20 cellular contexts compared by ENCODE assay signal in the genomic region with DNA sequence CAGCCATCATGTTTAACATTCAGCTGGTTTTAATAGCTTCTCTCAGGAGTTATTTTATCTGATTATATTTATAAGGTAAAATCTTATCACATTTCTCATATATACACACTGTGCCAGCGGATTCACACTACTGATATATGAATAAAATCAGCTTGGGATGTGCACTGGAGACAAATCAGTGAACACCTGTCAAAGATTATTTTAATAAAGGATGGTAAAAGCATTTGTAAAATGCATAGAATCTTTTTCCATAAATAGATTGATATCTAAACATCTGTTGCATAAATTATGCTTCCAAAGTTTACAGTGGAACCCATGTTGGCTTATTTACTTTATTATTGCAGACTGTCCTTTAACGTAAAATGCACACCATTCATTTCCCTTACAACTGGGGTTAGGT.
DNase-seq lines count a peak whose midpoint lies in the region; FAIRE-seq and TF ChIP-seq lines count a peak whose summit lies in the region.
"Had no signal": no experiment of that assay in that cellular context is flagged by ENCODE, and none has a peak within 500 bp of the region (broad histone marks: within the 10 kb centered on the region; RNA-seq: fewer than 3 reads in every experiment).

No MANE protein-coding gene starts in this region.

- no peak for TF ChIP-seq CTCF in bronchial epithelial cell (IDR thresholded peaks at IDR 0.05; ENCODE audit: insufficient read depth, low read length, severe bottlenecking)

- peak; percentile 10 for DNase-seq in DMS 273 (lab: John Stamatoyannopoulos, UW; ENCODE audit: unreplicated experiment)
- no peak for DNase-seq in DMS 273 treated with DMSO at 0.1 percent for 48 hours (lab: John Stamatoyannopoulos, UW)
- DNase-seq in NCI-H2171 treated with DMSO at 0.1 percent for 48 hours (lab: John Stamatoyannopoulos, UW): peak; percentile 43
- no peak for DNase-seq in NCI-H2171 (lab: John Stamatoyannopoulos, UW)
- DNase-seq in bronchial epithelial cell (ENCODE audit: low read depth): no peak
- no peak for DNase-seq in NCI-H2196 treated with DMSO at 0.1 percent for 48 hours (lab: John Stamatoyannopoulos, UW; ENCODE audit: unreplicated experiment)
- DNase-seq: Caco-2; CD4-positive, CD25-positive, alpha-beta regulatory T cell; CD8-positive, alpha-beta T cell; DMS53; DMS79 treated with DMSO at 0.1 percent for 48 hours; GF-D8; GOT3; HFFc6 had no signal

- H3K4me3 ChIP-seq in bronchial epithelial cell (ENCODE audit: low read depth, low read length): no peak overlapping the region
- H3K4me3 ChIP-seq: BLaER1, HAP-1 had no signal

- H3K27me3 ChIP-seq in bronchial epithelial cell (ENCODE audit: control insufficient read depth, insufficient read depth, low read length): no peaks in the 10 kb centered on the region
- H3K27me3 ChIP-seq: BLaER1 had no signal

- peak; percentile 7 for FAIRE-seq in bronchial epithelial cell (lab: Jason Lieb, UNC)
- FAIRE-seq: A204.1, GM12891, GM18507, H54 had no signal

- H3K36me3 ChIP-seq in bronchial epithelial cell (ENCODE audit: control insufficient read depth, insufficient read depth, low read length): no peaks in the 10 kb centered on the region
- H3K36me3 ChIP-seq: BLaER1, HAP-1 had no signal

Comparison
In these comparisons a context has a peak if more than half of its experiments do, and no peak if none do; other contexts are left out.
1. DNase-seq: peak in DMS 273 (single experiment) and NCI-H2171 treated with DMSO at 0.1 percent for 48 hours (single experiment); none in DMS 273 treated with DMSO at 0.1 percent for 48 hours (single experiment), NCI-H2171 (single experiment), bronchial epithelial cell (single experiment) and NCI-H2196 treated with DMSO at 0.1 percent for 48 hours (single experiment).